Comparison of ENCODE assay signal across 19 cellular contexts in the genomic region with DNA sequence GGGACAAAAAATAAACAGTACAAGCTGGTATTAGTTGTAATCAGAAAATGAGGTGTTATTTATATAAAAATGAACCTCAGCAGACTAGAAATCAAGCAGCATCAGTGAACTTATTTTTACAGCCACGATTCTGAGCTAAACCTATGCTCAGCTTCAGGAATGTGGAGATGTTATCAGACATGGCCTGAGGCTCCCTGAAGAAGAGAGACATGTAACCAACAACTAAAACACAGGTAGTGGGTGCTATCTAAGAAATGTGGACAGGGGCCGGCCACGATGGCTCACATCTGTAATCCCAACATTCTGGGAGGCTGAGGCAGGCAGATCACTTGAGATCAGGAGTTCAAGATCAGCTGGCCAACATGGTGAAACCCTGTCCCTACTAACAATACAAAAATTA.
"Had no signal": no experiment of that assay in that cellular context is flagged by ENCODE, and none has a peak within 500 bp of the region (broad histone marks: within the 10 kb centered on the region; RNA-seq: fewer than 3 reads in every experiment).

No MANE protein-coding gene starts in this region.

- DNase-seq: activated CD4-positive, alpha-beta T cell treated with anti-CD3 and anti-CD28 coated beads, Interleukin-2, amount 50 U/mL, for 48 hours; activated CD4-positive, CD25-positive, alpha-beta regulatory T cell; activated effector memory CD4-positive, alpha-beta T cell treated with Interleukin-2 at 50 U/mL for 16 hours; amygdala; effector memory CD8-positive, alpha-beta T cell; gastrocnemius medialis; heart right ventricle; left lung; nephron progenitor cell; stimulated activated CD4-positive, alpha-beta T cell treated with anti-CD3 and anti-CD28 coated beads, Interleukin-4, amount 100 ng/mL, for 1 hour; stimulated activated CD8-positive, alpha-beta memory T cell treated with anti-CD3 and anti-CD28 coated beads, Interleukin-4, amount 100 ng/mL, for 48 hours; stomach; uterus had no signal

- H3K27me3 Mint-ChIP-seq: brain; dendritic cell treated with granulocyte-macrophage colony-stimulating factor and Interleukin-4, amounts not matched to agents 40 ng/mL and 50 ng/mL, for 4 days; effector memory CD8-positive, alpha-beta T cell had no signal

- H3K27ac ChIP-seq: epithelial cell of prostate, gastrocnemius medialis, heart right ventricle, left lung, stomach, uterus had no signal

- H3K4me3 ChIP-seq: gastrocnemius medialis, heart right ventricle, left lung, stomach, uterus had no signal

- H3K4me3 Mint-ChIP-seq: brain; dendritic cell treated with granulocyte-macrophage colony-stimulating factor and Interleukin-4, amounts not matched to agents 40 ng/mL and 50 ng/mL, for 4 days; effector memory CD8-positive, alpha-beta T cell; memory B cell; nephron progenitor cell; T-helper 1 cell treated with Interleukin-12 subunit alpha and Interleukin-12 subunit beta and Interleukin-4 antibody, amounts not matched to agents 30 μg/mL and 1 μg/mL, for 36 hours had no signal

- H3K4me1 ChIP-seq: gastrocnemius medialis, heart right ventricle, left lung, stomach, uterus had no signal

- H3K27me3 ChIP-seq: gastrocnemius medialis, left lung, stomach, uterus had no signal

- ATAC-seq: effector memory CD8-positive, alpha-beta T cell; gastrocnemius medialis; heart right ventricle; left lung; SK-N-SH treated with all-trans-retinoic acid at 6 μM for 48 hours had no signal

- H3K9me3 Mint-ChIP-seq: dendritic cell treated with granulocyte-macrophage colony-stimulating factor and Interleukin-4, amounts not matched to agents 40 ng/mL and 50 ng/mL, for 4 days; effector memory CD8-positive, alpha-beta T cell had no signal

- H3K4me1 Mint-ChIP-seq: brain, memory B cell, nephron progenitor cell had no signal

- H3K36me3 Mint-ChIP-seq: brain, memory B cell had no signal

- H3K9me3 ChIP-seq: gastrocnemius medialis, heart right ventricle, left lung, stomach, uterus had no signal

- H3K27ac Mint-ChIP-seq: brain; dendritic cell treated with granulocyte-macrophage colony-stimulating factor and Interleukin-4, amounts not matched to agents 40 ng/mL and 50 ng/mL, for 4 days; memory B cell; nephron progenitor cell; T-helper 1 cell treated with Interleukin-12 subunit alpha and Interleukin-12 subunit beta and Interleukin-4 antibody, amounts not matched to agents 30 μg/mL and 1 μg/mL, for 36 hours had no signal

- H3K36me3 ChIP-seq: gastrocnemius medialis, heart right ventricle, left lung, stomach, uterus had no signal
